17 cellular contexts compared by ENCODE assay signal in the genomic region with DNA sequence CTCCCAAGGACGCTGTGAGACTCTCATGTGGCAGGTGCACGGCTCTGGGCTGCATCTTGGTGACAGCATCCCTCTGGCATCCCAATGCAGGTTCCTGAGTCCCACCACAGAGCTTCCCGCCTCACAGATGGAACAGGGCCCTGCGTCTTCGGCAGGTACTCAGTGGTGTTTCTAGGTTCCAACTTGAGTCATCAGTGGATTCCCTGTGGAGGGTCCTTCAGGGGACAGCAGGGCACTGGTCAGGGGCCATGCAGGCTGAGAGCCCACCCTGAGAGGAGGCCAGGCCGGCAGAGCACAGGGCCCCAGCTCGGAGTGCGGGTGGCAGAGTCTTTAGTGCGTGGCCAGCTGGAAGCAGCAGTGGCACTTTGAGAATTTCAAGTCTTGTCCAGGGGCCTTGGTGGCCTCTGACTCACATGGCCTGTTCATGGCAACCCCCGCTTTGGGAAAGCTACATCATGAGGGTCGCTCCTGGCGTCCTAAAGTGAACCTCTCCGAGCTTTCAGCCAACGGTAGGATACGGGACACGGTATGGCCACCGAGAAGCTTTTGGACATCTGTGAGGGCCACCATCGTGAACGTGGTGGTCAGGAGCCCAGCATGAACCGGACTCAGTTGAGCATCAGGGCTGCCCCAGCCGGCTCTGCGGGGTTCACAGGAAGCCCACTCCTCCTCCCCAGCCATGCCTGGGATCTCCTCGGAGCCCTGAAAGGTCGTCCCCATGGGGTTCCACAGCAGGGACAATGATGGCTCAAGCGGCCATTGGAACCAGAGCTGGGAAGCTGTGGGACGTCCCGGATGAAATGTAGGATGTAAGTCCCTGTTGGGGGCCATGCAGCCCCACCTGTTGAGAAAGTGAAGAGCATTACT.
"Had no signal": no experiment of that assay in that cellular context is flagged by ENCODE, and none has a peak within 500 bp of the region (broad histone marks: within the 10 kb centered on the region; RNA-seq: fewer than 3 reads in every experiment).

No MANE protein-coding gene starts in this region.

- H3K9me3 ChIP-seq: esophagus squamous epithelium had no signal

- DNase-seq: activated CD4-positive, alpha-beta T cell treated with anti-CD3 and anti-CD28 coated beads, Interleukin-2, amount 50 U/mL, for 4 hours; activated CD4-positive, CD25-positive, alpha-beta regulatory T cell treated with anti-CD3 and anti-CD28 coated beads, Interleukin-2, amount 50 U/mL, for 72 hours; activated naive CD8-positive, alpha-beta T cell treated with anti-CD3 and anti-CD28 coated beads for 36 hours; amniotic stem cell; effector memory CD4-positive, alpha-beta T cell; esophagus squamous epithelium; retina; stimulated activated CD4-positive, alpha-beta T cell treated with anti-CD3 and anti-CD28 coated beads, Interleukin-12 subunit alpha, Interleukin-12 subunit beta, amount 100 ng/mL, for 4 hours; stimulated activated CD4-positive, alpha-beta T cell treated with anti-CD3 and anti-CD28 coated beads, Interleukin-1b, Interleukin-23, amount 100 ng/mL, for 48 hours; stimulated activated CD8-positive, alpha-beta memory T cell treated with anti-CD3 and anti-CD28 coated beads, Interleukin-4, amount 100 ng/mL, for 48 hours; stimulated activated naive CD4-positive, alpha-beta T cell had no signal

- H3K36me3 ChIP-seq: cardiac muscle cell, esophagus squamous epithelium had no signal

- H3K27ac Mint-ChIP-seq: activated naive CD8-positive, alpha-beta T cell treated with anti-CD3 and anti-CD28 coated beads for 36 hours; activated T-helper 1 cell treated with anti-CD3 and anti-CD28 coated beads, Interleukin-12 subunit alpha, Interleukin-12 subunit beta, Interleukin-2, Interleukin-4 antibody, amounts not matched to agents 30 ng/mL and 10 ng/mL and 1 ng/mL, durations not matched to agents 14 hours and 24 hours and 36 hours; dendritic cell treated with granulocyte-macrophage colony-stimulating factor and Interleukin-4, amounts not matched to agents 40 ng/mL and 50 ng/mL, for 4 days; memory B cell; T-helper 1 cell treated with Interleukin-12 subunit alpha and Interleukin-12 subunit beta and Interleukin-4 antibody, amounts not matched to agents 30 μg/mL and 1 μg/mL, for 36 hours had no signal

- H3K4me3 ChIP-seq: cardiac muscle cell, esophagus squamous epithelium had no signal

- H3K9me3 Mint-ChIP-seq: activated naive CD8-positive, alpha-beta T cell treated with anti-CD3 and anti-CD28 coated beads for 36 hours; activated T-helper 1 cell treated with anti-CD3 and anti-CD28 coated beads, Interleukin-12 subunit alpha, Interleukin-12 subunit beta, Interleukin-2, Interleukin-4 antibody, amounts not matched to agents 30 ng/mL and 10 ng/mL and 1 ng/mL, durations not matched to agents 14 hours and 24 hours and 36 hours; dendritic cell treated with granulocyte-macrophage colony-stimulating factor and Interleukin-4, amounts not matched to agents 40 ng/mL and 50 ng/mL, for 4 days; memory B cell; T-helper 1 cell treated with Interleukin-12 subunit alpha and Interleukin-12 subunit beta and Interleukin-4 antibody, amounts not matched to agents 30 μg/mL and 1 μg/mL, for 36 hours had no signal

- H3K36me3 Mint-ChIP-seq: activated naive CD8-positive, alpha-beta T cell treated with anti-CD3 and anti-CD28 coated beads for 36 hours; memory B cell had no signal

- FAIRE-seq: urothelium cell line had no signal

- H3K4me3 Mint-ChIP-seq: activated naive CD8-positive, alpha-beta T cell treated with anti-CD3 and anti-CD28 coated beads for 36 hours; activated T-helper 1 cell treated with anti-CD3 and anti-CD28 coated beads, Interleukin-12 subunit alpha, Interleukin-12 subunit beta, Interleukin-2, Interleukin-4 antibody, amounts not matched to agents 30 ng/mL and 10 ng/mL and 1 ng/mL, durations not matched to agents 14 hours and 24 hours and 36 hours; dendritic cell treated with granulocyte-macrophage colony-stimulating factor and Interleukin-4, amounts not matched to agents 40 ng/mL and 50 ng/mL, for 4 days; memory B cell; T-helper 1 cell treated with Interleukin-12 subunit alpha and Interleukin-12 subunit beta and Interleukin-4 antibody, amounts not matched to agents 30 μg/mL and 1 μg/mL, for 36 hours had no signal

- H3K27ac ChIP-seq: cardiac muscle cell, esophagus squamous epithelium had no signal
